11 cellular contexts compared by ENCODE assay signal in genomic region chr9:110029422-110029814, GRCh38.
DNase-seq lines count a peak whose midpoint lies in the region; ATAC-seq, FAIRE-seq and TF ChIP-seq lines count a peak whose summit lies in the region.
"Had no signal": no experiment of that assay in that cellular context is flagged by ENCODE, and none has a peak within 500 bp of the region (broad histone marks: within the 10 kb centered on the region; RNA-seq: fewer than 3 reads in every experiment).

No MANE protein-coding gene starts in this region.

- 27 to 48% (median 46%) methylated on average over 3 of the region's 3 CpGs for WGBS in heart left ventricle, 4 donors

- no peaks in the 10 kb centered on the region for H3K27me3 ChIP-seq in heart left ventricle

- H3K4me1 ChIP-seq in heart left ventricle = peaks cover 7 to 51% (median 39%) of the 10 kb centered on the region in 12 donors

- H3K4me3 ChIP-seq in heart left ventricle (no peak overlapping the region), skeletal muscle cell (ENCODE audit: low read depth, low read length) (no peak overlapping the region)
- H3K4me3 ChIP-seq: K562 had no signal

- no peaks in the 10 kb centered on the region for H3K36me3 ChIP-seq in heart left ventricle

- no peak for TF ChIP-seq CTCF in heart left ventricle (IDR thresholded peaks at IDR 0.05)

- intact Hi-C loops in heart left ventricle (cut with DNase I) = no loop called here

- no peak for FAIRE-seq in GM19239 (lab: Jason Lieb, UNC)
- FAIRE-seq: GM18507, K562 had no signal

- ATAC-seq in SK-N-SH treated with all-trans-retinoic acid at 6 μM for 48 hours (peak; percentile 74), heart left ventricle (peak; percentile 31 to 84 (median 70)), HG02588 (IDR thresholded peaks at IDR 0.05; ENCODE audit: unreplicated experiment) (no peak)
- ATAC-seq: activated CD8-positive, alpha-beta memory T cell treated with anti-CD3 and anti-CD28 coated beads, Interleukin-2, amount 10 ng/mL, durations not matched to agents 7 days and 5 days; K562 had no signal

- H3K27ac ChIP-seq in heart left ventricle = peak overlapping the region in 9 of 12 donors; percentile 0 to 80 (median 48)

- no peaks in the 10 kb centered on the region for H3K9me3 ChIP-seq in heart left ventricle

- TF ChIP-seq POLR2A in heart left ventricle (IDR thresholded peaks at IDR 0.05) = no peak

- DNase-seq in GM04503 (ENCODE audit: low read depth) (peak; percentile 89), heart left ventricle (no peak), skeletal muscle cell (ENCODE audit: low read depth) (peak; percentile 92), NCI-H2081 treated with DMSO at 0.1 percent for 48 hours (lab: John Stamatoyannopoulos, UW) (no peak), GM19239 (ENCODE audit: insufficient read length, low spot score) (no peak)
- no peak for DNase-seq in activated CD4-positive, alpha-beta T cell treated with anti-CD3 and anti-CD28 coated beads, Interleukin-2, amount 50 U/mL, for 4 hours
- DNase-seq: activated CD8-positive, alpha-beta memory T cell treated with anti-CD3 and anti-CD28 coated beads, Interleukin-2, amount 10 ng/mL, durations not matched to agents 7 days and 5 days had no signal

TF ChIP-seq in SK-N-SH treated with all-trans-retinoic acid at 6 μM for 48 hours, 23 proteins besides CTCF, POLR2A, EP300 and RAD21:
- no peak for TF ChIP-seq BACH2 (CRISPR knock-in tag; IDR thresholded peaks at IDR 0.05; ENCODE audit: borderline replicate concordance)
- TF ChIP-seq TSHZ2 (CRISPR knock-in tag; IDR thresholded peaks at IDR 0.05) = no peak
- no peak for TF ChIP-seq TCF4 (CRISPR knock-in tag; IDR thresholded peaks at IDR 0.05; ENCODE audit: borderline replicate concordance)
- TF ChIP-seq TOX (CRISPR knock-in tag; IDR thresholded peaks at IDR 0.05; ENCODE audit: borderline replicate concordance) = no peak
- no peak for TF ChIP-seq ARNTL (CRISPR knock-in tag; IDR thresholded peaks at IDR 0.05; ENCODE audit: borderline replicate concordance, low read depth)
- no peak for TF ChIP-seq ZC3H10 (CRISPR knock-in tag; IDR thresholded peaks at IDR 0.05)
- TF ChIP-seq PPARA (CRISPR knock-in tag; IDR thresholded peaks at IDR 0.05; ENCODE audit: borderline replicate concordance) = no peak
- no peak for TF ChIP-seq SNAI2 (CRISPR knock-in tag; IDR thresholded peaks at IDR 0.05)
- TF ChIP-seq CREB5 (CRISPR knock-in tag; IDR thresholded peaks at IDR 0.05; ENCODE audit: low read depth) = no peak
- TF ChIP-seq POU6F1 (CRISPR knock-in tag; IDR thresholded peaks at IDR 0.05; ENCODE audit: borderline replicate concordance, low read depth) = no peak
- TF ChIP-seq PATZ1 (CRISPR knock-in tag; IDR thresholded peaks at IDR 0.05; ENCODE audit: borderline replicate concordance) = no peak
- no peak for TF ChIP-seq ESRRG (CRISPR knock-in tag; IDR thresholded peaks at IDR 0.05)
- TF ChIP-seq OSR1 (CRISPR knock-in tag; IDR thresholded peaks at IDR 0.05) = no peak

Comparison
In these comparisons a context has a peak if more than half of its experiments do, and no peak if none do; other contexts are left out.
1. DNase-seq: peak in GM04503 (single experiment) and skeletal muscle cell (single experiment); none in heart left ventricle (0 of 5), NCI-H2081 treated with DMSO at 0.1 percent for 48 hours (single experiment), GM19239 (single experiment) and activated CD4-positive, alpha-beta T cell treated with anti-CD3 and anti-CD28 coated beads, Interleukin-2, amount 50 U/mL, for 4 hours (0 of 2).